ENCODE assay signal across 4 cellular contexts in the genomic region with DNA sequence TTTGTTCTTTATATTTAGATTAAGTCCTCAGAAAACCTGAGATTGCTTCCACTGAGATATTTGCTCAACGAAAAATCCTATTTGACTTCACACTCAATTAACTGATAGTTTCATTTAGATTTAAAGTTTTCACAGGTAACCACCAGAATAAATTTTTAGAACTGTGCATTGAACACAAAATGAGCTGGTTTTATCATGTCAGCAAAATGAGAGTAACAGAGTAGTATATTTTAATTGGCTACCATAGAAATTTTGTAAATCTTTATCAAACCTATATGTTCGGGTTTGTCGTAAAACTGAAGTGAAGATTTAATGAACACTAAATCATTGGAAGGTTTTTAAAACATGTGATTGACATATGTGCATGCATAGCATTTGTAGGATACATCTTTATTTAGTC.
TF ChIP-seq lines count a peak whose summit lies in the region.

No MANE protein-coding gene starts in this region.

TF ChIP-seq in HepG2, 621 proteins besides CTCF, POLR2A, EP300 and RAD21:
- TF ChIP-seq TSC22D2 (CRISPR knock-in tag; IDR thresholded peaks at IDR 0.05; ENCODE audit: borderline replicate concordance): no peak
- no peak for TF ChIP-seq ZNF576 (CRISPR knock-in tag; IDR thresholded peaks at IDR 0.05)
- peak; percentile 75 to 84 for TF ChIP-seq MAFK (conservative IDR thresholded peaks at IDR 0.05 in 1 of 2, IDR thresholded peaks at IDR 0.05 in 1 of 2; ENCODE audit: low read length in 2 of 2)
- TF ChIP-seq MAFF (IDR thresholded peaks at IDR 0.05; ENCODE audit: low read depth, low read length): peak; percentile 73
TF ChIP-seq in HepG2: peak in this region for 2.

TF ChIP-seq in A549, 52 proteins besides CTCF, POLR2A, EP300 and RAD21:
- peak; percentile 74 for TF ChIP-seq MAFK (IDR thresholded peaks at IDR 0.05; ENCODE audit: partially characterized antibody)
- no peak for TF ChIP-seq PHF8 (IDR thresholded peaks at IDR 0.05; ENCODE audit: borderline replicate concordance, low read depth)

TF ChIP-seq in IMR-90, 13 proteins besides CTCF, POLR2A, EP300 and RAD21:
- TF ChIP-seq RCOR1 (IDR thresholded peaks at IDR 0.05; ENCODE audit: insufficient replicate concordance, low read length): no peak
- TF ChIP-seq MAFK (IDR thresholded peaks at IDR 0.05; ENCODE audit: low read depth, low read length): peak; percentile 47
- TF ChIP-seq USF2 (IDR thresholded peaks at IDR 0.05; ENCODE audit: low read depth, low read length): no peak
- no peak for TF ChIP-seq SMC3 (IDR thresholded peaks at IDR 0.05; ENCODE audit: low read depth, low read length)

TF ChIP-seq in K562, 482 proteins besides CTCF, POLR2A, EP300 and RAD21:
- TF ChIP-seq ZNF316 (IDR thresholded peaks at IDR 0.05) (peak; percentile 58; the same call in 1 of the 2 replicates), SRF (CRISPR knock-in tag; IDR thresholded peaks at IDR 0.05) (no peak), SP1 (CRISPR knock-in tag; IDR thresholded peaks at IDR 0.05) (no peak)
